In the genomic region with DNA sequence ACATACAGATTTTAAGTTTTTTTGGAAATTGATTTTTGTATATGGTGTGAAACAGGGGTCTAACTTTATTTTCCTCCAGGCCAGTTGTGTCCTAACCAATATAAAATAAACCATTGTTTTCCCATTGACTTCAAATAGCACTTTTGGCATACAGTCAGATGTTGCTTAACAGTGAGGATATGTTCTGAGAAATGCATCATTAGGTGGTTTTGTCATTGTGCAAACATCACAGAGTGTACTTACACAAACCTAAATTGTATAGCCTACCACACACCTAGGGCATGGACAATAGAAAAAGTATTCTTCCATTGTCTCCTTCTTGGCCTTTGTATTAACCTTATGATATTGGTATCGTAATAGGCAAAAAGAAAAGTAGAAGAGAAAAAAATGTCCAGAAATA, we compare ENCODE assay signal across 22 cellular contexts. TPM values are rescaled to one million over a fixed set of nuclear protein-coding genes. Genes with fewer than 3 reads are reported as not detected.
DNase-seq lines count a peak whose midpoint lies in the region; ATAC-seq and TF ChIP-seq lines count a peak whose summit lies in the region.
"Had no signal": no experiment of that assay in that cellular context is flagged by ENCODE, and none has a peak within 500 bp of the region (broad histone marks: within the 10 kb centered on the region; RNA-seq: fewer than 3 reads in every experiment).

No MANE protein-coding gene starts in this region.

- DNase-seq in DMS153 (lab: John Stamatoyannopoulos, UW) = peak; percentile 59
- DNase-seq in DMS153 treated with DMSO at 0.1 percent for 48 hours (lab: John Stamatoyannopoulos, UW; ENCODE audit: unreplicated experiment) = no peak
- peak; percentile 93 for DNase-seq in PC-3
- peak; percentile 57 for DNase-seq in fibroblast of peridontal ligament (ENCODE audit: extremely low read depth)
- DNase-seq in suprapubic skin (ENCODE audit: low spot score in 2 of 2) = no peak
- DNase-seq in GM13976 (ENCODE audit: low spot score) = no peak
- DNase-seq: 8988T; activated CD4-positive, alpha-beta T cell treated with anti-CD3 and anti-CD28 coated beads for 4 hours; activated naive CD4-positive, alpha-beta T cell treated with anti-CD3 and anti-CD28 coated beads for 36 hours; CD4-positive, CD25-positive, alpha-beta regulatory T cell; effector CD4-positive, alpha-beta T cell; glutamatergic neuron; islet precursor cell; NCI-H2171; stimulated activated CD4-positive, alpha-beta T cell treated with anti-CD3 and anti-CD28 coated beads, Interleukin-2, amount 100 ng/mL, for 48 hours; stimulated activated CD8-positive, alpha-beta memory T cell treated with anti-CD3 and anti-CD28 coated beads, Interleukin-4, amount 100 ng/mL, for 48 hours had no signal

- TF ChIP-seq POLR2A in suprapubic skin (IDR thresholded peaks at IDR 0.05) = no peak

- H2AFZ ChIP-seq in PC-3 (ENCODE audit: low read length) = no peak overlapping the region
- H2AFZ ChIP-seq: GM23338 had no signal

- H3K36me3 ChIP-seq in PC-3 (ENCODE audit: low read depth, low read length) = no peaks in the 10 kb centered on the region
- H3K36me3 ChIP-seq in suprapubic skin = no peaks in the 10 kb centered on the region
- H3K36me3 ChIP-seq: cardiac muscle cell, right atrium auricular region, thoracic aorta had no signal

- TF ChIP-seq CTCF in PC-3 (conservative IDR thresholded peaks at IDR 0.05; ENCODE audit: low read depth, low read length) (no peak), suprapubic skin (IDR thresholded peaks at IDR 0.05) (no peak), GM13976 (IDR thresholded peaks at IDR 0.05; ENCODE audit: borderline replicate concordance, control extremely low read depth, extremely low read depth, insufficient read depth, missing control alignments) (no peak)

- H3K4me2 ChIP-seq in PC-3 (ENCODE audit: low read length) = no peak overlapping the region; the same call in 1 of the 2 replicates
- H3K4me2 ChIP-seq: GM23338 had no signal

- intact Hi-C loops in PC-3 (cut with micrococcal nuclease) = loop anchor here (2.0 kb wide), 1 partner anchor 39 kb away; no protein-coding TSS in a partner anchor

- H3K9me2 ChIP-seq in PC-3 (replicated peaks; ENCODE audit: low read length) = no peaks in the 10 kb centered on the region

- peak overlapping the region; percentile 9; the same call in 1 of the 2 replicates for H3K9ac ChIP-seq in PC-3 (ENCODE audit: low read length)

- peak; percentile 9 for TF ChIP-seq EP300 in suprapubic skin (IDR thresholded peaks at IDR 0.05)

- no peaks in the 10 kb centered on the region for H3K27me3 ChIP-seq in PC-3 (ENCODE audit: low read length)
- H3K27me3 ChIP-seq in suprapubic skin = no peaks in the 10 kb centered on the region
- H3K27me3 ChIP-seq: cardiac muscle cell, right atrium auricular region had no signal

- H3K4me3 ChIP-seq in PC-3 (ENCODE audit: low read length) (no peak overlapping the region), suprapubic skin (no peak overlapping the region)
- H3K4me3 ChIP-seq: cardiac muscle cell, GM23338, right atrium auricular region, thoracic aorta had no signal

- peaks cover 13% of the 10 kb centered on the region for H3K4me1 ChIP-seq in PC-3 (ENCODE audit: insufficient read depth, low read length)
- peaks cover 7% of the 10 kb centered on the region for H3K4me1 ChIP-seq in suprapubic skin

- H3F3A ChIP-seq in PC-3 (ENCODE audit: low read length, unreplicated experiment) = no peaks in the 10 kb centered on the region

- in situ Hi-C loops in GM13976 (cut with MboI; ENCODE audit: low sequenced_read_pairs, unreplicated experiment) = no loop called here

- no peaks in the 10 kb centered on the region for H3K79me2 ChIP-seq in PC-3 (ENCODE audit: low read length)

- no peaks in the 10 kb centered on the region for H3K9me3 ChIP-seq in PC-3 (ENCODE audit: low read length)
- no peaks in the 10 kb centered on the region for H3K9me3 ChIP-seq in suprapubic skin
- H3K9me3 ChIP-seq: right atrium auricular region, thoracic aorta had no signal

- ATAC-seq in PC-3 = peak; percentile 96
- no peak for ATAC-seq in GM18519 (IDR thresholded peaks at IDR 0.05; ENCODE audit: low FRiP score, unreplicated experiment)
- ATAC-seq in HG03196 (IDR thresholded peaks at IDR 0.05; ENCODE audit: unreplicated experiment) = no peak
- ATAC-seq: GM23338 had no signal

- H3K27ac ChIP-seq in PC-3 (ENCODE audit: low read length) (peak overlapping the region; percentile 63), suprapubic skin (no peak overlapping the region)
- H3K27ac ChIP-seq: cardiac muscle cell, right atrium auricular region, thoracic aorta had no signal

- CTCF ChIA-PET in PC-3 (lab: Charles Lee) = interaction anchor here (0.6 kb wide), 1 partner anchor 15 kb away, joined by 9 read pairs; no protein-coding TSS in a partner anchor

- WGBS in suprapubic skin = 82% methylated on average over 1 of the region's 1 CpG

- BruUV-seq in PC-3 (replicated peaks; lab: Mats Ljungman, UMichigan) = no TSS peak

- H4K20me1 ChIP-seq in PC-3 (ENCODE audit: low read length) = no peaks in the 10 kb centered on the region

- POLR2A ChIA-PET in PC-3 (lab: Charles Lee; ENCODE audit: unreplicated experiment) = no interaction called here

RNA-seq across cellular contexts. Expression of a gene that starts 37.4 kb away (rescaled TPM):
- total RNA-seq in PC-3 (2014; rRNA removed) (0.63 and 1.3 TPM in 2 replicates), suprapubic skin (10 to 100 TPM in 2 of 4 donors, 1 to 10 TPM in 2; 8.3 to 20.9 (median 14.9) TPM)

RNA-seq across cellular contexts. Expression of a gene that starts 40.5 kb away (rescaled TPM):
- not detected in 2 replicates for total RNA-seq in PC-3 (2014; rRNA removed)
- total RNA-seq in suprapubic skin = 1 to 10 TPM in 1 of 4 donors, not detected in 3; 2.0 TPM
- total RNA-seq: activated naive CD4-positive, alpha-beta T cell treated with anti-CD3 and anti-CD28 coated beads for 36 hours; cardiac muscle cell; CD4-positive, CD25-positive, alpha-beta regulatory T cell; GM23338; right atrium auricular region had no signal

Comparison
In these comparisons a context has a peak if more than half of its experiments do, and no peak if none do; other contexts are left out.
1. DNase-seq: peak in DMS153 (single experiment), PC-3 (single experiment) and fibroblast of peridontal ligament (single experiment); none in DMS153 treated with DMSO at 0.1 percent for 48 hours (single experiment), suprapubic skin (0 of 2) and GM13976 (single experiment).